ENCODE assay signal across 8 cellular contexts in the genomic region with DNA sequence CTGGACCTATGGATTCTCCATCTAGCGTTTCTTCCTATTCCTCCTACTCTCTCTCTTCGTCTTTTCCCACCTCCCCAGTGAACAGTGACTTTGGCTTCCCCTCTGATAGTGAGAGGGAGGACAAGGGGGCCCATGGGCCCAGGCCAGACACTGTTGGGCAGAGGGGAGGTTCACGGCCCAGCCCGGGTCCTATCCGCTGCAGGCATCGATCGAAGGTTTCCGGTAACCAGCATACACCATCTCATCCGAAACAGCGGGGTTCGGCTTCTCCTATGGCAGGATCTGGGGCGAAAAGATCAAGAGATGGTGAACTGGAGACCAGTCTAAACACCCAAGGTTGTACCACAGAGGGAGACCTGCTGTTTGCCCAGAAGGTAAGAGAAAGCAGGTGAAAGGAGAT. TPM values are rescaled to one million over a fixed set of nuclear protein-coding genes. Genes with fewer than 3 reads are reported as not detected.
A peak's percentile ranks its signal among the peaks of the same experiment; 100 is the strongest.
DNase-seq lines count a peak whose midpoint lies in the region; ATAC-seq and TF ChIP-seq lines count a peak whose summit lies in the region.

No MANE protein-coding gene starts in this region.

- POLR2A ChIA-PET in naive thymus-derived CD8-positive, alpha-beta T cell (lab: Charles Lee), result interaction anchor here (1.0 to 1.2 kb wide), 3 partner anchors 81 to 396 kb away, joined by 3 read pairs; partner anchors contain the start of gene RPRD2

- peak overlapping the region in 7 of 10 donors; percentile 7 to 90 (median 45) for H3K4me3 Mint-ChIP-seq in naive thymus-derived CD8-positive, alpha-beta T cell

- DNase-seq in right atrium auricular region (ENCODE audit: low spot score) (no peak), Right ventricle myocardium inferior (ENCODE audit: missing footprints) (no peak), choroid plexus epithelial cell (ENCODE audit: low read depth) (no peak), vagina (ENCODE audit: extremely low spot score in 2 of 2) (no peak), T1000 (lab: John Stamatoyannopoulos, UW) (no peak)
- no peak for DNase-seq in naive thymus-derived CD8-positive, alpha-beta T cell

- peaks cover 0 to 20% of the 10 kb centered on the region in 2 donors for H3K4me1 ChIP-seq in right atrium auricular region
- H3K4me1 ChIP-seq in vagina, result peaks cover 31% of the 10 kb centered on the region

- H3K9me3 ChIP-seq in right atrium auricular region (no peaks in the 10 kb centered on the region), vagina (no peaks in the 10 kb centered on the region)

- ATAC-seq in Right ventricle myocardium inferior (no peak), GM19328 (IDR thresholded peaks at IDR 0.05; ENCODE audit: unreplicated experiment) (no peak), GM21528 (IDR thresholded peaks at IDR 0.05; ENCODE audit: low FRiP score, unreplicated experiment) (no peak)
- no peak for ATAC-seq in naive thymus-derived CD8-positive, alpha-beta T cell

- peak overlapping the region in 6 of 10 donors; percentile 12 to 94 (median 36) for H3K27ac Mint-ChIP-seq in naive thymus-derived CD8-positive, alpha-beta T cell

- TF ChIP-seq CTCF in right atrium auricular region (IDR thresholded peaks at IDR 0.05), result no peak
- no peak for TF ChIP-seq CTCF in choroid plexus epithelial cell (conservative IDR thresholded peaks at IDR 0.05; ENCODE audit: low read depth, low read length)
- no peak for TF ChIP-seq CTCF in vagina (IDR thresholded peaks at IDR 0.05)

- H3K4me1 Mint-ChIP-seq in naive thymus-derived CD8-positive, alpha-beta T cell, result peaks cover 19 to 33% (median 28%) of the 10 kb centered on the region in 4 donors

- H3K27me3 ChIP-seq in right atrium auricular region, result no peaks in the 10 kb centered on the region
- no peaks in the 10 kb centered on the region for H3K27me3 ChIP-seq in vagina

- TF ChIP-seq POLR2A in vagina (IDR thresholded peaks at IDR 0.05), result no peak

- H3K36me3 ChIP-seq in right atrium auricular region, result peaks cover 17% of the 10 kb centered on the region
- H3K36me3 ChIP-seq in vagina, result peaks cover 0 to 8% of the 10 kb centered on the region in 2 donors

- no peaks in the 10 kb centered on the region for H3K9me3 Mint-ChIP-seq in naive thymus-derived CD8-positive, alpha-beta T cell

- H3K27me3 Mint-ChIP-seq in naive thymus-derived CD8-positive, alpha-beta T cell, result peaks cover 0 to 10% (median 0%) of the 10 kb centered on the region in 5 donors

- peak overlapping the region; percentile 90 to 98 for H3K27ac ChIP-seq in right atrium auricular region
- H3K27ac ChIP-seq in vagina, result peak overlapping the region; percentile 91

- H3K4me3 ChIP-seq in right atrium auricular region (peak overlapping the region; percentile 46 to 60), choroid plexus epithelial cell (ENCODE audit: low read depth, low read length) (peak overlapping the region; percentile 57), vagina (peak overlapping the region; percentile 55 to 72)

- no peaks in the 10 kb centered on the region for H3K36me3 Mint-ChIP-seq in naive thymus-derived CD8-positive, alpha-beta T cell

- intact Hi-C loops in Right ventricle myocardium inferior (cut with DNase I), result loop anchor here (5.0 kb wide), 1 partner anchor 46 kb away; the partner anchor contains the start of gene ANP32E
- intact Hi-C loops in vagina (cut with DNase I), result no loop called here

RNA-seq across cellular contexts. Expression of gene CIART, which starts 0.9 kb away (rescaled TPM):
- 1 to 10 TPM; 4.0 to 4.2 TPM for total RNA-seq in right atrium auricular region
- 12.8 TPM for total RNA-seq in Right ventricle myocardium inferior
- 1 to 10 TPM; 1.0 to 1.6 TPM for total RNA-seq in naive thymus-derived CD8-positive, alpha-beta T cell
- polyA plus RNA-seq in naive thymus-derived CD8-positive, alpha-beta T cell, result 1 to 10 TPM in 1 of 3 donors, under 1 TPM in 2; 0.74 to 1.8 (median 0.74) TPM
- total RNA-seq in vagina, result 6.6 TPM

RNA-seq across cellular contexts. Expression of gene MRPS21, which starts 10.4 kb away (rescaled TPM):
- total RNA-seq in right atrium auricular region, result 10 to 100 TPM; 45.5 to 45.9 TPM
- 70.8 TPM for total RNA-seq in Right ventricle myocardium inferior
- 10 to 100 TPM; 70.7 to 76.0 TPM for total RNA-seq in naive thymus-derived CD8-positive, alpha-beta T cell
- polyA plus RNA-seq in naive thymus-derived CD8-positive, alpha-beta T cell, result 10 to 100 TPM; 78.8 to 85.9 (median 82.1) TPM
- total RNA-seq in vagina, result 34.6 TPM

RNA-seq across cellular contexts. Expression of gene C1orf54, which starts 10.7 kb away (rescaled TPM):
- total RNA-seq in right atrium auricular region (10 to 100 TPM in 1 of 2 donors, 1 to 10 TPM in 1; 9.6 to 10.0 TPM), Right ventricle myocardium inferior (15.8 TPM), vagina (19.4 TPM)
- 1 to 10 TPM; 4.8 to 5.0 TPM for total RNA-seq in naive thymus-derived CD8-positive, alpha-beta T cell
- polyA plus RNA-seq in naive thymus-derived CD8-positive, alpha-beta T cell, result 1 to 10 TPM; 1.8 to 4.7 (median 3.9) TPM

RNA-seq across cellular contexts. Expression of gene APH1A, which starts 14.4 kb away (rescaled TPM):
- total RNA-seq in right atrium auricular region, result 10 to 100 TPM; 60.6 to 64.9 TPM
- total RNA-seq in Right ventricle myocardium inferior, result 58.7 TPM
- 100 to 1,000 TPM; 142 to 143 TPM for total RNA-seq in naive thymus-derived CD8-positive, alpha-beta T cell
- polyA plus RNA-seq in naive thymus-derived CD8-positive, alpha-beta T cell, result 10 to 100 TPM; 58.2 to 84.8 (median 67.1) TPM
- total RNA-seq in vagina, result 52.8 TPM

RNA-seq across cellular contexts. Expression of gene CA14, which starts 25.7 kb away (rescaled TPM):
- total RNA-seq in right atrium auricular region (1 to 10 TPM; 4.2 to 5.7 TPM), Right ventricle myocardium inferior (14.4 TPM), vagina (not detected)
- not detected for total RNA-seq in naive thymus-derived CD8-positive, alpha-beta T cell
- 1 to 10 TPM in 1 of 3 donors, under 1 TPM in 2; 0.20 to 1.0 (median 0.37) TPM for polyA plus RNA-seq in naive thymus-derived CD8-positive, alpha-beta T cell
